24 cellular contexts compared by ENCODE assay signal in the genomic region with DNA sequence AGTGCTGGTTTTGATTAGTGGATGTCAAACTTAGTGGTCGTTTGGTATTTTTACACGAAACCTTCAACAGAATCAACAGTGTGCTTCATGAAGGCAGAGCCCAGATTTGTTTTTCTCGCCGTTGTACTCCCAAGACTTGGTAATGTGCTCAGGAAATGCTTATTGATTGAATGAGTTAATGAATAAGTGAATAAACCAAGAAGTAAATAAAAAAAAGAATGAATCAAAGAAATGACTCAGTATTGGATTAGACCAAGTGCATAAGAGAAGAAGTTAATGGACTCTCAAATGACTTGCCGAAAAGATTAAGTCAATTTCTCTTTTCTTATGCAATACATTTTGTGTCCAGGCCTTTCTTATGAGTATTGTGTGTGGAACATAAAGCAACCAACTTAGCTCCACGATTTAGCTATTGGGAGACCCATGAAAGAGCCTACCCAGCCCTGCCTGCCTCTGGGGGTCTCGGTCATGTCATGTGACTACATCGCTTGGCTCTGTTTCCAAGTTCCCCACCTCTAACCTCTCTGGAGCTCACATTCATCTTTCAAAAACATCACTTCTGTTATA.
"Had no signal": no experiment of that assay in that cellular context is flagged by ENCODE, and none has a peak within 500 bp of the region (broad histone marks: within the 10 kb centered on the region; RNA-seq: fewer than 3 reads in every experiment).

No MANE protein-coding gene starts in this region.

- H3K27ac ChIP-seq: esophagus squamous epithelium, heart right ventricle, lower lobe of right lung, stomach, thyroid gland, vagina had no signal

- ATAC-seq: effector memory CD8-positive, alpha-beta T cell; heart right ventricle; left ventricle myocardium superior; lower lobe of right lung; naive thymus-derived CD8-positive, alpha-beta T cell; sciatic nerve; stimulated activated effector memory CD8-positive, alpha-beta T cell treated with anti-CD3 and anti-CD28 coated beads, Interleukin-12 subunit alpha, Interleukin-12 subunit beta, amount 100 ng/mL, for 72 hours had no signal

- H3K9me3 Mint-ChIP-seq: effector memory CD8-positive, alpha-beta T cell; naive thymus-derived CD8-positive, alpha-beta T cell; nephron progenitor cell had no signal

- H3K27me3 Mint-ChIP-seq: effector memory CD8-positive, alpha-beta T cell; naive thymus-derived CD8-positive, alpha-beta T cell had no signal

- H3K27ac Mint-ChIP-seq: naive thymus-derived CD8-positive, alpha-beta T cell; stimulated activated effector memory CD8-positive, alpha-beta T cell treated with anti-CD3 and anti-CD28 coated beads, Interleukin-12 subunit alpha, Interleukin-12 subunit beta, amount 100 ng/mL, for 72 hours had no signal

- H3K4me1 ChIP-seq: esophagus squamous epithelium, lower lobe of right lung, stomach, thyroid gland, vagina had no signal

- DNase-seq: cortex of kidney; effector memory CD8-positive, alpha-beta T cell; erythroblast; esophagus squamous epithelium; foreskin melanocyte; glutamatergic neuron; heart right ventricle; hippocampal formation; left ventricle myocardium superior; lower lobe of right lung; naive thymus-derived CD8-positive, alpha-beta T cell; nephron progenitor cell; nucleus accumbens; stimulated activated CD4-positive, alpha-beta T cell treated with anti-CD3 and anti-CD28 coated beads, Interleukin-2, amount 100 ng/mL, for 24 hours; stimulated activated CD4-positive, alpha-beta T cell treated with anti-CD3 and anti-CD28 coated beads, Interleukin-4, amount 100 ng/mL, for 24 hours; stimulated activated naive CD4-positive, alpha-beta T cell treated with Interleukin-2 at 50 U/mL for 16 hours; stomach; thyroid gland; trophoblast cell had no signal

- H3K36me3 Mint-ChIP-seq: stimulated activated effector memory CD8-positive, alpha-beta T cell treated with anti-CD3 and anti-CD28 coated beads, Interleukin-12 subunit alpha, Interleukin-12 subunit beta, amount 100 ng/mL, for 72 hours had no signal

- H3K4me3 ChIP-seq: esophagus squamous epithelium, heart right ventricle, lower lobe of right lung, stomach, thyroid gland, vagina had no signal

- H3K9me3 ChIP-seq: esophagus squamous epithelium, lower lobe of right lung, stomach, thyroid gland, vagina had no signal

- FAIRE-seq: endometrium, islet of Langerhans had no signal

- H3K4me3 Mint-ChIP-seq: effector memory CD8-positive, alpha-beta T cell; naive thymus-derived CD8-positive, alpha-beta T cell; nephron progenitor cell; stimulated activated effector memory CD8-positive, alpha-beta T cell treated with anti-CD3 and anti-CD28 coated beads, Interleukin-12 subunit alpha, Interleukin-12 subunit beta, amount 100 ng/mL, for 72 hours had no signal
